In genomic region chrX:69951756-69952155, GRCh38 we compare ENCODE assay signal across 16 cellular contexts.
"Had no signal": no experiment of that assay in that cellular context is flagged by ENCODE, and none has a peak within 500 bp of the region (broad histone marks: within the 10 kb centered on the region; RNA-seq: fewer than 3 reads in every experiment).

No MANE protein-coding gene starts in this region.

- FAIRE-seq: RCC 7860 had no signal

- DNase-seq: KBM-7, MV-4-11, NCI-H1048, NCI-H1105, NCI-H1417, NCI-H1436 treated with DMSO at 0.1 percent for 48 hours, NCI-H1694, NCI-H187 treated with DMSO at 0.1 percent for 48 hours, NCI-H2029 treated with DMSO at 0.1 percent for 48 hours, NCI-H2171 treated with DMSO at 0.1 percent for 48 hours, NCI-H524, NCI-H526 treated with DMSO at 0.1 percent for 48 hours, NCI-H774, Right ventricle myocardium superior, RPMI8226 had no signal
